In the genomic region with DNA sequence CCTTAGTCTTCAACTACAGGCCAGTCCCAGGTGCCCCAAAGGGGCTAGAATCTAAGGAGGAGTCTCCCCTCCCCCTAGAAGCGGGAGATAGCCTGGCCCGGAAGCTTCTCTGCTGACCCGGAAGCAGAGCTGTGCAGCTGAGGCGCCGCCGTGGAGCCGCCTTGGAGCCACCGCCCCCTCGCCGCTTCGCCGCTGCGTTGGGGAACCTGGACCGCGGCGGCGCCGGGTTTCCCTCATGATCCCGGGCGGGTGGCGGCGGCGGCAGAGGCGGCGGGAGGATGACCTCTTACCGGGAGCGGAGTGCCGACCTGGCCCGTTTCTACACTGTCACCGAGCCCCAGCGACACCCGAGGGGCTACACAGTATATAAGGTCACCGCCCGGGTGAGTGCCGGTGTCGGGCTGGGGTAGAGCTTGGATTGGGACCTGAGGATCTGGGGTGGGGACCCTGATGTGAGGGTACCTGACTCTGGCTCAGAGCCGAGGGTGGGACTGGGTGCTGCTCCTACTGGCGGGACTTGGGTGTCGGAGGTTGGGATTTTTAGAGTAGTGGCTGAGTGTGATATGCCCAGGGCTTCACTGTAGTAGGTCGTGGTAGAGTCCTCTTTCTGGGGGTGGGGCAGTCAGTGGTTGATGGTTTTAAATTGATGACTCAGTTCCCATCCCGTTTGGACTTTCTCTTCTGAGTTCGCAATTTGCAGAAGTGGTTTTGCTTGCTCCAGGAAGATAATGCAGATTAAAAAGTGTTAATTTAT, we compare ENCODE assay signal across 8 cellular contexts. TPM values are rescaled to one million over a fixed set of nuclear protein-coding genes. Genes with fewer than 3 reads are reported as not detected.
DNase-seq lines count a peak whose midpoint lies in the region; ATAC-seq and TF ChIP-seq lines count a peak whose summit lies in the region.

A gene with protein sequence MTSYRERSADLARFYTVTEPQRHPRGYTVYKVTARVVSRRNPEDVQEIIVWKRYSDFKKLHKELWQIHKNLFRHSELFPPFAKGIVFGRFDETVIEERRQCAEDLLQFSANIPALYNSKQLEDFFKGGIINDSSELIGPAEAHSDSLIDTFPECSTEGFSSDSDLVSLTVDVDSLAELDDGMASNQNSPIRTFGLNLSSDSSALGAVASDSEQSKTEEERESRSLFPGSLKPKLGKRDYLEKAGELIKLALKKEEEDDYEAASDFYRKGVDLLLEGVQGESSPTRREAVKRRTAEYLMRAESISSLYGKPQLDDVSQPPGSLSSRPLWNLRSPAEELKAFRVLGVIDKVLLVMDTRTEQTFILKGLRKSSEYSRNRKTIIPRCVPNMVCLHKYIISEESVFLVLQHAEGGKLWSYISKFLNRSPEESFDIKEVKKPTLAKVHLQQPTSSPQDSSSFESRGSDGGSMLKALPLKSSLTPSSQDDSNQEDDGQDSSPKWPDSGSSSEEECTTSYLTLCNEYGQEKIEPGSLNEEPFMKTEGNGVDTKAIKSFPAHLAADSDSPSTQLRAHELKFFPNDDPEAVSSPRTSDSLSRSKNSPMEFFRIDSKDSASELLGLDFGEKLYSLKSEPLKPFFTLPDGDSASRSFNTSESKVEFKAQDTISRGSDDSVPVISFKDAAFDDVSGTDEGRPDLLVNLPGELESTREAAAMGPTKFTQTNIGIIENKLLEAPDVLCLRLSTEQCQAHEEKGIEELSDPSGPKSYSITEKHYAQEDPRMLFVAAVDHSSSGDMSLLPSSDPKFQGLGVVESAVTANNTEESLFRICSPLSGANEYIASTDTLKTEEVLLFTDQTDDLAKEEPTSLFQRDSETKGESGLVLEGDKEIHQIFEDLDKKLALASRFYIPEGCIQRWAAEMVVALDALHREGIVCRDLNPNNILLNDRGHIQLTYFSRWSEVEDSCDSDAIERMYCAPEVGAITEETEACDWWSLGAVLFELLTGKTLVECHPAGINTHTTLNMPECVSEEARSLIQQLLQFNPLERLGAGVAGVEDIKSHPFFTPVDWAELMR (plus strand): TSS at position 115 of the 754 bp plus-strand sequence. CDS start 164 bp downstream, at position 279.

- DNase-seq in NCI-H1105 (lab: John Stamatoyannopoulos, UW) (peak; percentile 89), SW 1271 (lab: John Stamatoyannopoulos, UW) (peak; percentile 35 to 72), cardiac septum (ENCODE audit: low spot score) (peak; percentile 94), pons (ENCODE audit: low spot score) (peak; percentile 74), transverse colon (peak; percentile 86)
- DNase-seq in activated naive CD8-positive, alpha-beta T cell treated with anti-CD3 and anti-CD28 coated beads, Interleukin-2, amount 50 U/mL, for 24 hours: peak; percentile 85

- peak; percentile 25 for TF ChIP-seq CTCF in GM12873 (IDR thresholded peaks at IDR 0.05; ENCODE audit: insufficient read depth, low read depth, low read length, missing control alignments)
- TF ChIP-seq CTCF in transverse colon (IDR thresholded peaks at IDR 0.05): peak in 2 of 5 experiments; percentile 8 to 20

- H3K36me3 Mint-ChIP-seq in activated naive CD8-positive, alpha-beta T cell treated with anti-CD3 and anti-CD28 coated beads, Interleukin-2, amount 50 U/mL, for 24 hours (ENCODE audit: low read depth): peaks cover 5% of the 10 kb centered on the region

- no peak for TF ChIP-seq POLR2A in transverse colon (IDR thresholded peaks at IDR 0.05)

- peak within 1 kb of the TSS; percentile 90 for H3K27ac Mint-ChIP-seq in activated naive CD8-positive, alpha-beta T cell treated with anti-CD3 and anti-CD28 coated beads, Interleukin-2, amount 50 U/mL, for 24 hours

- TF ChIP-seq EP300 in transverse colon (IDR thresholded peaks at IDR 0.05; ENCODE audit: low read depth): no peak

- intact Hi-C loops in cardiac septum (cut with DNase I): loop anchor here (2.0 kb wide), 1 partner anchor 37 kb away; a partner anchor contains a TSS
- intact Hi-C loops in transverse colon (cut with DNase I; ENCODE audit: low total_unique reads): no loop called here

- H3K9me3 ChIP-seq in transverse colon: no peaks in the 10 kb centered on the region

- peaks cover 22% of the 10 kb centered on the region for H3K27me3 Mint-ChIP-seq in activated naive CD8-positive, alpha-beta T cell treated with anti-CD3 and anti-CD28 coated beads, Interleukin-2, amount 50 U/mL, for 24 hours

- in situ Hi-C loops in transverse colon (cut with MboI; ENCODE audit: low pct_ligation_motif_present in 1 of 4, low pct_unique_long_range_greater_than_20kb in 1 of 4, low sequenced_read_pairs in 3 of 4): no loop called here

- H3K4me3 ChIP-seq in transverse colon: peak within 1 kb of the TSS; percentile 58 to 97 (median 78)

- H3K27ac ChIP-seq in transverse colon: peak within 1 kb of the TSS; percentile 76 to 85 (median 80)

- H3K4me1 ChIP-seq in transverse colon: peaks cover 0 to 22% (median 15%) of the 10 kb centered on the region in 4 donors

- H3K9me3 Mint-ChIP-seq in activated naive CD8-positive, alpha-beta T cell treated with anti-CD3 and anti-CD28 coated beads, Interleukin-2, amount 50 U/mL, for 24 hours: peaks cover 7% of the 10 kb centered on the region

- H3K27me3 ChIP-seq in transverse colon: peaks cover 32% of the 10 kb centered on the region

- peak; percentile 99 for ATAC-seq in HG02642 (IDR thresholded peaks at IDR 0.05; ENCODE audit: poor library complexity, unreplicated experiment)
- peak; percentile 98 for ATAC-seq in activated naive CD8-positive, alpha-beta T cell treated with anti-CD3 and anti-CD28 coated beads, Interleukin-2, amount 50 U/mL, for 24 hours

- H3K4me3 Mint-ChIP-seq in activated naive CD8-positive, alpha-beta T cell treated with anti-CD3 and anti-CD28 coated beads, Interleukin-2, amount 50 U/mL, for 24 hours: peak within 1 kb of the TSS; percentile 99

- H3K4me1 Mint-ChIP-seq in activated naive CD8-positive, alpha-beta T cell treated with anti-CD3 and anti-CD28 coated beads, Interleukin-2, amount 50 U/mL, for 24 hours: peaks cover 29% of the 10 kb centered on the region

- WGBS in transverse colon (ENCODE audit: low coverage in 1 of 2), 2 donors: 0% methylated on average over 2 to 8 of the region's 42 CpGs

- H3K36me3 ChIP-seq in transverse colon: no peaks in the 10 kb centered on the region

RNA-seq across cellular contexts. Expression of the gene that starts here (rescaled TPM):
- total RNA-seq in cardiac septum: 12.7 TPM
- 10 to 100 TPM; 11.5 to 20.3 (median 14.0) TPM for total RNA-seq in transverse colon

Comparison
In these comparisons a context has a peak if more than half of its experiments do, and no peak if none do; other contexts are left out.
1. Peak in every context shown above with its lines: DNase-seq, ATAC-seq, H3K4me3 ChIP-seq and H3K27ac ChIP-seq.